Comparison of ENCODE assay signal across 8 cellular contexts in genomic region chr20:53593466-53594007, GRCh38. TPM values are rescaled to one million over a fixed set of nuclear protein-coding genes. Genes with fewer than 3 reads are reported as not detected.
A peak's percentile ranks its signal among the peaks of the same experiment; 100 is the strongest.
DNase-seq lines count a peak whose midpoint lies in the region; ATAC-seq and TF ChIP-seq lines count a peak whose summit lies in the region.
"Not testable (repeated sequence)": the region's sequence is repeated elsewhere in the genome, so short reads cannot be mapped to it uniquely, and the experiment has no call there.

Gene ZNF217, minus strand, starts transcription at chr20:53593839. Its CDS starts 11,013 bp downstream, at chr20:53582826.

- DNase-seq in NCI-H2227 treated with DMSO at 0.1 percent for 48 hours (lab: John Stamatoyannopoulos, UW), result peak; percentile 33
- peak; percentile 49 to 66 for DNase-seq in activated CD4-positive, alpha-beta T cell treated with anti-CD3 and anti-CD28 coated beads for 24 hours (ENCODE audit: low read depth in 2 of 2)
- peak; percentile 74 to 84 for DNase-seq in breast epithelium (ENCODE audit: low spot score in 2 of 2)
- DNase-seq in iPS DF 6.9 (ENCODE audit: low read depth, low spot score), result not testable (repeated sequence)
- DNase-seq in prostate gland (ENCODE audit: low spot score), result peak; percentile 74

- TF ChIP-seq CTCF in breast epithelium (IDR thresholded peaks at IDR 0.05); prostate gland (IDR thresholded peaks at IDR 0.05): not testable (repeated sequence)

- not testable (repeated sequence) for TF ChIP-seq POLR2A in GM18505 (IDR thresholded peaks at IDR 0.05; ENCODE audit: borderline replicate concordance, extremely low read depth, insufficient read depth, insufficient read length); breast epithelium (IDR thresholded peaks at IDR 0.05); prostate gland (IDR thresholded peaks at IDR 0.05)

- WGBS in iPS DF 6.9 (ENCODE audit: insufficient coverage, insufficient read length), result no CpG with 5 or more reads among the region's 66 CpGs
- WGBS in prostate gland, result 0% methylated on average over 27 of the region's 66 CpGs
- WGBS in urinary bladder, result 3% methylated on average over 64 of the region's 66 CpGs

- H3K4me1 ChIP-seq in breast epithelium; iPS DF 6.9 (ENCODE audit: control insufficient read depth, insufficient read depth, low read length); prostate gland (replicated peaks); urinary bladder (ENCODE audit: insufficient read depth): not testable (repeated sequence)

- peak within 1 kb of the TSS; percentile 79 to 88 (median 82) for H3K4me3 ChIP-seq in breast epithelium
- peak within 1 kb of the TSS; percentile 75; the same call in 1 of the 2 replicates for H3K4me3 ChIP-seq in iPS DF 6.9 (ENCODE audit: low read length)
- H3K4me3 ChIP-seq in prostate gland, result peak within 1 kb of the TSS; percentile 89 to 92
- H3K4me3 ChIP-seq in urinary bladder (ENCODE audit: low read depth, low read length), result peak within 1 kb of the TSS; percentile 66

- not testable (repeated sequence) for H3K27me3 ChIP-seq in breast epithelium; iPS DF 6.9 (ENCODE audit: control insufficient read depth, insufficient read depth, low read length); prostate gland (replicated peaks; ENCODE audit: insufficient read depth)

- H3K27ac ChIP-seq in breast epithelium, result peak within 1 kb of the TSS; percentile 99 to 100
- not testable (repeated sequence) for H3K27ac ChIP-seq in iPS DF 6.9 (ENCODE audit: low read length)
- peak within 1 kb of the TSS; percentile 98 to 99 for H3K27ac ChIP-seq in prostate gland
- peak within 1 kb of the TSS; percentile 97 for H3K27ac ChIP-seq in urinary bladder (ENCODE audit: low read depth)

- not testable (repeated sequence) for H3K36me3 ChIP-seq in breast epithelium; iPS DF 6.9 (ENCODE audit: control insufficient read depth, insufficient read depth, low read length); prostate gland; urinary bladder (ENCODE audit: insufficient read depth)

- H3K9me3 ChIP-seq in breast epithelium; iPS DF 6.9 (ENCODE audit: control insufficient read depth, insufficient read depth, low read length); prostate gland: not testable (repeated sequence)

- intact Hi-C loops in breast epithelium (cut with DNase I; ENCODE audit: low total_unique reads), result not testable (repeated sequence)
- intact Hi-C loops in prostate gland (cut with DNase I), result loop anchor here (2.0 to 5.0 kb wide), 2 partner anchors 67 to 234 kb away; no protein-coding TSS in a partner anchor

- ATAC-seq in GM18505 (IDR thresholded peaks at IDR 0.05; ENCODE audit: unreplicated experiment) (peak; percentile 25), HG02943 (IDR thresholded peaks at IDR 0.05; ENCODE audit: low read depth, unreplicated experiment) (peak; percentile 33)

RNA-seq across cellular contexts. Expression of gene ZNF217, which starts in this region (rescaled TPM):
- total RNA-seq in breast epithelium, result 10 to 100 TPM; 22.4 to 54.7 (median 48.3) TPM
- total RNA-seq in prostate gland, result 10 to 100 TPM; 35.4 to 44.5 TPM
- 30.2 TPM for total RNA-seq in urinary bladder
- polyA plus RNA-seq in urinary bladder, result 21.4 TPM
